ENCODE assay signal across 19 cellular contexts in the genomic region with DNA sequence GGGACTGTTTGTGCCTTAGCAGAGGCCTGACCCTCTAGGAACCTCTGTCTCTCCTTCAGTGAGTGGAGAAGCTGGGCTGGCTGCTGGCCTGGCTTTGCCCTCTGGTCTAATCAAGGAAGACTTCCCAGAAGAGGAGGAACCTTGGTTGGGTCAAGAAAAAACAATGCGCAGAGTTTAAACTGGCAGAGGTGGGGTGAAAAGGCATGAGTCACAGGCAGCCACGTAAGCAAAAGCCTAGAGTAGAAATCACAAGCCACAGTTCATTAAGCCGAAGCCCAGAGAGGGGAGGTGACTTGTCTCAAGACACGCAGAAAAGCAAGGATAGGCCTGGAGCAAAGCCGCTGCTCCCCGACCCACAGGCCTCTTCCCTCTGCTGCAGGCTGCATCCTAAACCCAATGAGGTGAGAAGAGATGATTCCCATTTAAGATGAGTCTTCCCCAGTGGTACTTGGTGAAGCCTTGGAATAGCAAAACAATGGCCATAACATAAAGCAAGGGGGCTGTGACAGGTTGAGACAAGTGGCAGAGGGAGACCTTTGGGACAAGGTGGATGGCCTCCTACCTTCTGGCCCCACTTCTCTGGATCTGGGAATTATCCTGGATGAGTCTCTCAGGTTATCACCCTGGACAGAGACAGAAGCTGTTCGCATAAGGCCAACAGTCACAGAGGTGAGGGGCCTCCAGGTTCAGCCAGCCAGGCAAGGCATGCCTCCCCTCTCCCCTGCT. TPM values are rescaled to one million over a fixed set of nuclear protein-coding genes. Genes with fewer than 3 reads are reported as not detected.
DNase-seq lines count a peak whose midpoint lies in the region; ATAC-seq, FAIRE-seq and TF ChIP-seq lines count a peak whose summit lies in the region.
"Had no signal": no experiment of that assay in that cellular context is flagged by ENCODE, and none has a peak within 500 bp of the region (broad histone marks: within the 10 kb centered on the region; RNA-seq: fewer than 3 reads in every experiment).

No MANE protein-coding gene starts in this region.

- no peak for TF ChIP-seq EP300 in A549 (IDR thresholded peaks at IDR 0.05)

- H3K27me3 ChIP-seq in astrocyte (ENCODE audit: insufficient read depth, low read length) = no peaks in the 10 kb centered on the region

- no peak overlapping the region for H3K27ac Mint-ChIP-seq in astrocyte (ENCODE audit: unreplicated experiment)
- H3K27ac Mint-ChIP-seq: activated naive CD4-positive, alpha-beta T cell treated with anti-CD3 and anti-CD28 coated beads, Interleukin-2, amount 50 U/mL, for 24 hours; mesothelial cell of epicardium had no signal

- H3K4me2 ChIP-seq in A549 = peak overlapping the region; percentile 50
- no peak overlapping the region for H3K4me2 ChIP-seq in astrocyte (ENCODE audit: low read length)

- peaks cover 35% of the 10 kb centered on the region for H3K27me3 Mint-ChIP-seq in astrocyte (ENCODE audit: low read depth, unreplicated experiment)

- CTCF ChIA-PET in A549 (lab: Yijun Ruan, JAX) = interaction anchor here (0.8 to 9.1 kb wide), 3 partner anchors 10 to 81 kb away, joined by 3 to 142 read pairs (median 3); a partner anchor contains a TSS

- intact Hi-C loops in kidney (cut with DNase I) = loop anchor here (10.0 kb wide), 2 partner anchors 73 to 543 kb away; no protein-coding TSS in a partner anchor

- peaks cover 3% of the 10 kb centered on the region for H3K36me3 Mint-ChIP-seq in astrocyte (ENCODE audit: low read depth, unreplicated experiment)
- H3K36me3 Mint-ChIP-seq: activated naive CD4-positive, alpha-beta T cell treated with anti-CD3 and anti-CD28 coated beads, Interleukin-2, amount 50 U/mL, for 24 hours; mesothelial cell of epicardium had no signal

- H3K4me3 Mint-ChIP-seq in astrocyte (ENCODE audit: unreplicated experiment) = no peak overlapping the region
- H3K4me3 Mint-ChIP-seq: activated naive CD4-positive, alpha-beta T cell treated with anti-CD3 and anti-CD28 coated beads, Interleukin-2, amount 50 U/mL, for 24 hours; mesothelial cell of epicardium had no signal

- H3K79me2 ChIP-seq in astrocyte (ENCODE audit: insufficient read depth, low read length) = no peaks in the 10 kb centered on the region

- peaks cover 4% of the 10 kb centered on the region for H3K9me3 Mint-ChIP-seq in astrocyte (ENCODE audit: unreplicated experiment)
- H3K9me3 Mint-ChIP-seq: activated naive CD4-positive, alpha-beta T cell treated with anti-CD3 and anti-CD28 coated beads, Interleukin-2, amount 50 U/mL, for 24 hours; mesothelial cell of epicardium had no signal

- H3K4me3 ChIP-seq in A549 (no peak overlapping the region), astrocyte (ENCODE audit: insufficient read depth, low read depth, low read length) (no peak overlapping the region), kidney (ENCODE audit: low read length in 2 of 2) (no peak overlapping the region)
- H3K4me3 ChIP-seq: upper lobe of right lung had no signal

- TF ChIP-seq CTCF in A549 (IDR thresholded peaks at IDR 0.05) (no peak), astrocyte (IDR thresholded peaks at IDR 0.05; ENCODE audit: insufficient read depth, low read depth, low read length) (no peak), kidney (IDR thresholded peaks at IDR 0.05; ENCODE audit: borderline replicate concordance, extremely low read depth, insufficient read depth) (no peak)

- no peak for TF ChIP-seq POLR2A in A549 (IDR thresholded peaks at IDR 0.05; ENCODE audit: low read length)
- TF ChIP-seq POLR2A in GM12892 (IDR thresholded peaks at IDR 0.05; ENCODE audit: low read depth, low read length) = no peak

- peaks cover 36% of the 10 kb centered on the region for H3K4me1 ChIP-seq in A549
- H3K4me1 ChIP-seq in astrocyte (ENCODE audit: insufficient read depth, low read length) = peaks cover 4% of the 10 kb centered on the region
- peaks cover 15 to 29% of the 10 kb centered on the region in 2 donors for H3K4me1 ChIP-seq in kidney (ENCODE audit: control insufficient read depth in 1 of 2, insufficient read depth in 1 of 2, low read depth in 1 of 2, low read length in 2 of 2)

- no peak for ATAC-seq in A549
- ATAC-seq: upper lobe of right lung had no signal

- peaks cover 12% of the 10 kb centered on the region for H3K4me1 Mint-ChIP-seq in astrocyte (ENCODE audit: low read depth, unreplicated experiment)

- WGBS in A549 (ENCODE audit: missing lambda C conversion rate) = 34% methylated on average over 7 of the region's 7 CpGs

- POLR2A ChIA-PET in A549 (lab: Yijun Ruan, JAX) = no interaction called here

- no peak overlapping the region for H3K9ac ChIP-seq in astrocyte (ENCODE audit: low read length)
- peak overlapping the region in 1 of 2 donors; percentile 23 for H3K9ac ChIP-seq in kidney (ENCODE audit: low read length in 2 of 2)

- H3K9me3 ChIP-seq in A549 (no peaks in the 10 kb centered on the region), astrocyte (ENCODE audit: insufficient read depth, low read depth, low read length) (no peaks in the 10 kb centered on the region), kidney (ENCODE audit: control insufficient read depth in 1 of 2, low read length in 2 of 2) (no peaks in the 10 kb centered on the region)
- H3K9me3 ChIP-seq: upper lobe of right lung had no signal

- no peak for FAIRE-seq in A549 (lab: Jason Lieb, UNC)
- FAIRE-seq in astrocyte (lab: Jason Lieb, UNC) = no peak
- no peak for FAIRE-seq in kidney (lab: Jason Lieb, UNC)
- no peak for FAIRE-seq in GM12892 (lab: Jason Lieb, UNC)
- FAIRE-seq: GM12891 had no signal

- no peaks in the 10 kb centered on the region for H4K20me1 ChIP-seq in astrocyte (ENCODE audit: insufficient read depth, low read length)

- H3K36me3 ChIP-seq in astrocyte (ENCODE audit: insufficient read depth, low read length) = no peaks in the 10 kb centered on the region
- peaks cover 2 to 24% of the 10 kb centered on the region in 2 donors for H3K36me3 ChIP-seq in kidney (ENCODE audit: control insufficient read depth in 1 of 2, insufficient read depth in 2 of 2, low read length in 2 of 2)
- H3K36me3 ChIP-seq: upper lobe of right lung had no signal

- peak overlapping the region; percentile 47 for H2AFZ ChIP-seq in astrocyte (ENCODE audit: low read depth, low read length)

- DNase-seq in A549 (ENCODE audit: low read depth in 1 of 2, low spot score in 1 of 2) = peak in 1 of 2 experiments; percentile 44
- DNase-seq in HUDEP-2 (lab: John Stamatoyannopoulos, UW; ENCODE audit: unreplicated experiment in 76 of 76) = peak in 72 of 76 experiments; percentile 35 to 93 (median 78)
- DNase-seq in astrocyte (ENCODE audit: low read depth) = peak; percentile 61
- DNase-seq in kidney = no peak
- DNase-seq in stimulated activated CD4-positive, alpha-beta T cell treated with anti-CD3 and anti-CD28 coated beads, Interleukin-4, amount 100 ng/mL, for 24 hours = no peak
- DNase-seq in amygdala (lab: John Stamatoyannopoulos, UW) = no peak
- no peak for DNase-seq in GM12892 (ENCODE audit: insufficient read length)
- DNase-seq in NCI-H2107 (lab: John Stamatoyannopoulos, UW) = no peak
- DNase-seq: cerebellar nuclear complex, DMS79, NCI-H1048, SIG-M5, T1000 had no signal

- TF ChIP-seq RAD21 in A549 (conservative IDR thresholded peaks at IDR 0.05 in 1 of 2, IDR thresholded peaks at IDR 0.05 in 1 of 2) = no peak

- peak overlapping the region; percentile 57 to 90 for H3K27ac ChIP-seq in A549
- H3K27ac ChIP-seq in astrocyte (ENCODE audit: low read depth, low read length) = no peak overlapping the region
- H3K27ac ChIP-seq in kidney (ENCODE audit: low read depth in 2 of 2, low read length in 2 of 2) = peak overlapping the region; percentile 81 to 84
- H3K27ac ChIP-seq: HL-60, upper lobe of right lung had no signal

TF ChIP-seq in A549, 52 proteins besides CTCF, POLR2A, EP300 and RAD21 (continues in another document):
- TF ChIP-seq MAZ (IDR thresholded peaks at IDR 0.05; ENCODE audit: borderline replicate concordance, low read depth, low read length) (no peak), MAFK (IDR thresholded peaks at IDR 0.05; ENCODE audit: partially characterized antibody) (no peak), FOSL2 (IDR thresholded peaks at IDR 0.05) (no peak), FOSL2 (CRISPR knock-in tag; IDR thresholded peaks at IDR 0.05) (0 out of 2 replicates have a peak, but pooled peaks have one; percentile 34), SMC3 (IDR thresholded peaks at IDR 0.05) (no peak)
- TF ChIP-seq, protein P1, sequence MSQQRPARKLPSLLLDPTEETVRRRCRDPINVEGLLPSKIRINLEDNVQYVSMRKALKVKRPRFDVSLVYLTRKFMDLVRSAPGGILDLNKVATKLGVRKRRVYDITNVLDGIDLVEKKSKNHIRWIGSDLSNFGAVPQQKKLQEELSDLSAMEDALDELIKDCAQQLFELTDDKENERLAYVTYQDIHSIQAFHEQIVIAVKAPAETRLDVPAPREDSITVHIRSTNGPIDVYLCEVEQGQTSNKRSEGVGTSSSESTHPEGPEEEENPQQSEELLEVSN (IDR thresholded peaks at IDR 0.05; ENCODE audit: borderline replicate concordance, low read depth) = no peak

RNA-seq across cellular contexts. Expression of a gene that starts 7.7 kb away (rescaled TPM):
- polyA plus RNA-seq in A549 (2011; rRNA removed) (2.2 and 2.3 TPM in 2 replicates), A549 (2017; fragmentation: RNase III; extraction: RNeasy Plus Mini Kit Qiagen cat#74134 plus additional on column Dnase treatment) (6.4 to 9.4 TPM (median 6.9 TPM) in 3 replicates), kidney (ENCODE audit: insufficient read depth, low read depth, low replicate concordance) (2,553 TPM)
- polyA plus RNA-seq in A549 (2012; cell fraction: cytosol; rRNA removed) = 10.0 and 10.5 TPM in 2 replicates
- polyA plus RNA-seq in A549 (2012; cell fraction: nucleus; rRNA removed) = 9.0 and 9.2 TPM in 2 replicates
- polyA minus RNA-seq in A549 (2011; rRNA and poly(A)+ RNA removed) = 0.50 and 0.97 TPM in 2 replicates
- total RNA-seq in astrocyte (0.34 TPM in 1 of 2 replicates, not detected in the other), kidney (245 TPM)
- not detected for polyA plus RNA-seq in GM12892 (2012; ENCODE audit: missing spikeins)
- total RNA-seq: mesothelial cell of epicardium, NCI-H460 had no signal

RNA-seq across cellular contexts. Expression of a gene that starts 44.9 kb away (rescaled TPM):
- not detected in 2 replicates for polyA plus RNA-seq in A549 (2011; rRNA removed)
- not detected in 2 replicates for polyA plus RNA-seq in A549 (2012; cell fraction: cytosol; rRNA removed)
- not detected in 2 replicates for polyA plus RNA-seq in A549 (2012; cell fraction: nucleus; rRNA removed)
- polyA plus RNA-seq in A549 (2017; fragmentation: RNase III; extraction: RNeasy Plus Mini Kit Qiagen cat#74134 plus additional on column Dnase treatment) = not detected in 3 replicates
- polyA minus RNA-seq in A549 (2011; rRNA and poly(A)+ RNA removed) = not detected in 2 replicates
- not detected in 2 replicates for total RNA-seq in astrocyte
- 4.1 TPM for total RNA-seq in kidney
- polyA plus RNA-seq in kidney (ENCODE audit: insufficient read depth, low read depth, low replicate concordance) = 108 TPM
- polyA plus RNA-seq in GM12892 (2012; ENCODE audit: missing spikeins) = not detected
- total RNA-seq: mesothelial cell of epicardium, NCI-H460, upper lobe of right lung had no signal

RNA-seq across cellular contexts. Expression of a gene that starts 49.9 kb away (rescaled TPM):
- 0.04 TPM in 1 of 2 replicates, not detected in the other for polyA plus RNA-seq in A549 (2011; rRNA removed)
- 0.01 TPM in 2 replicates for polyA plus RNA-seq in A549 (2012; cell fraction: cytosol; rRNA removed)
- 0.01 TPM in 1 of 2 replicates, not detected in the other for polyA plus RNA-seq in A549 (2012; cell fraction: nucleus; rRNA removed)
- 0.03 TPM in 1 of 3 replicates, not detected in the others for polyA plus RNA-seq in A549 (2017; fragmentation: RNase III; extraction: RNeasy Plus Mini Kit Qiagen cat#74134 plus additional on column Dnase treatment)
- 0.15 TPM in 1 of 2 replicates, not detected in the other for polyA minus RNA-seq in A549 (2011; rRNA and poly(A)+ RNA removed)
- total RNA-seq in astrocyte = 0.14 and 0.17 TPM in 2 replicates
- total RNA-seq in kidney = 6.5 TPM
- polyA plus RNA-seq in kidney (ENCODE audit: insufficient read depth, low read depth, low replicate concordance) = 3.1 TPM
- not detected for polyA plus RNA-seq in GM12892 (2012; ENCODE audit: missing spikeins)
- total RNA-seq: mesothelial cell of epicardium, NCI-H460 had no signal

Comparison
In these comparisons a context has a peak if more than half of its experiments do, and no peak if none do; other contexts are left out.
1. DNase-seq: peak in HUDEP-2 (72 of 76) and astrocyte (single experiment); none in kidney (single experiment), stimulated activated CD4-positive, alpha-beta T cell treated with anti-CD3 and anti-CD28 coated beads, Interleukin-4, amount 100 ng/mL, for 24 hours (single experiment), amygdala (0 of 56), GM12892 (single experiment) and NCI-H2107 (single experiment).
2. RNA of a gene that starts 7.7 kb away (total RNA-seq): 245 TPM in kidney (single experiment); 0.34 TPM in astrocyte; every median in the first group is over 100 times any median in the second.